ENCODE assay signal across 11 cellular contexts in genomic region chr3:59758672-59759071, GRCh38.
"Had no signal": no experiment of that assay in that cellular context is flagged by ENCODE, and none has a peak within 500 bp of the region (broad histone marks: within the 10 kb centered on the region; RNA-seq: fewer than 3 reads in every experiment).

No MANE protein-coding gene starts in this region.

- H3K4me1 ChIP-seq: lower lobe of right lung had no signal

- H3K9me3 Mint-ChIP-seq: brain; naive thymus-derived CD8-positive, alpha-beta T cell had no signal

- H3K27me3 ChIP-seq: SJSA1, thyroid gland had no signal

- H3K4me3 Mint-ChIP-seq: brain had no signal

- H3K4me3 ChIP-seq: coronary artery, lower lobe of right lung, SJSA1, thyroid gland had no signal

- ATAC-seq: lower lobe of right lung; naive thymus-derived CD8-positive, alpha-beta T cell had no signal

- H3K27ac ChIP-seq: coronary artery, lower lobe of right lung, thyroid gland had no signal

- H3K9me3 ChIP-seq: lower lobe of right lung, SJSA1, thyroid gland had no signal

- H3K36me3 Mint-ChIP-seq: brain had no signal

- DNase-seq: activated CD4-positive, alpha-beta T cell treated with anti-CD3 and anti-CD28 coated beads for 48 hours; erythroblast; hypothalamus; lower lobe of right lung; naive thymus-derived CD8-positive, alpha-beta T cell; posterior cingulate gyrus; retina; thyroid gland had no signal

- H3K27ac Mint-ChIP-seq: brain had no signal
